9 cellular contexts compared by ENCODE assay signal in genomic region chr19:54388001-54388802, GRCh38. TPM values are rescaled to one million over a fixed set of nuclear protein-coding genes. Genes with fewer than 3 reads are reported as not detected.
DNase-seq lines count a peak whose midpoint lies in the region; ATAC-seq lines count a peak whose summit lies in the region.
"Had no signal": no experiment of that assay in that cellular context is flagged by ENCODE, and none has a peak within 500 bp of the region (broad histone marks: within the 10 kb centered on the region; RNA-seq: fewer than 3 reads in every experiment).

No MANE protein-coding gene starts in this region.

- H3K4me3 ChIP-seq in iPS-20b (ENCODE audit: low read length): peak overlapping the region; percentile 64

- no peaks in the 10 kb centered on the region for H3K36me3 ChIP-seq in iPS-20b (ENCODE audit: insufficient read depth, low read depth, low read length)

- H3K36me3 Mint-ChIP-seq in activated T-cell treated with anti-CD3 and anti-CD28 coated beads, Interleukin-2, amount 50 U/mL, for 4 hours (ENCODE audit: insufficient read depth): no peaks in the 10 kb centered on the region

- peak; percentile 80 to 81 for ATAC-seq in activated T-cell treated with anti-CD3 and anti-CD28 coated beads, Interleukin-2, amount 50 U/mL, for 4 hours
- peak; percentile 60 for ATAC-seq in stimulated activated naive CD8-positive, alpha-beta T cell treated with anti-CD3 and anti-CD28 coated beads, Interleukin-15, Interleukin-2, amounts not matched to agents 100 U/mL and 50 U/mL, for 24 hours
- ATAC-seq in GM19463 (IDR thresholded peaks at IDR 0.05; ENCODE audit: unreplicated experiment) (no peak), HG02938 (IDR thresholded peaks at IDR 0.05; ENCODE audit: unreplicated experiment) (no peak)

- DNase-seq in ELR (ENCODE audit: low read depth) (peak; percentile 4), MV-4-11 (lab: John Stamatoyannopoulos, UW) (peak; percentile 93), H4 (ENCODE audit: low spot score) (no peak)
- DNase-seq in activated T-cell treated with anti-CD3 and anti-CD28 coated beads, Interleukin-2, amount 50 U/mL, for 4 hours: peak; percentile 15
- peak; percentile 37 for DNase-seq in stimulated activated naive CD8-positive, alpha-beta T cell treated with anti-CD3 and anti-CD28 coated beads, Interleukin-15, Interleukin-2, amounts not matched to agents 100 U/mL and 50 U/mL, for 24 hours

- H3K4me1 Mint-ChIP-seq in activated T-cell treated with anti-CD3 and anti-CD28 coated beads, Interleukin-2, amount 50 U/mL, for 4 hours (ENCODE audit: low read depth): peaks cover 44% of the 10 kb centered on the region

- peaks cover 8% of the 10 kb centered on the region; the same call in 1 of the 2 replicates for H3K4me1 ChIP-seq in iPS-20b (ENCODE audit: insufficient read depth, low read length)

- H3K9ac ChIP-seq in iPS-20b (ENCODE audit: low read depth, low read length): no peak overlapping the region

- H3K27me3 Mint-ChIP-seq in activated T-cell treated with anti-CD3 and anti-CD28 coated beads, Interleukin-2, amount 50 U/mL, for 4 hours (ENCODE audit: low read depth): no peaks in the 10 kb centered on the region

- no peak overlapping the region for H3K27ac ChIP-seq in iPS-20b (ENCODE audit: low read length)

- H3K9me3 Mint-ChIP-seq in activated T-cell treated with anti-CD3 and anti-CD28 coated beads, Interleukin-2, amount 50 U/mL, for 4 hours: no peaks in the 10 kb centered on the region

- peak overlapping the region; percentile 83 for H3K4me3 Mint-ChIP-seq in activated T-cell treated with anti-CD3 and anti-CD28 coated beads, Interleukin-2, amount 50 U/mL, for 4 hours

- H3K27me3 ChIP-seq in iPS-20b (ENCODE audit: insufficient read depth, low read length): peaks cover 37% of the 10 kb centered on the region

- no peaks in the 10 kb centered on the region for H3K9me3 ChIP-seq in iPS-20b (ENCODE audit: insufficient read depth, low read depth, low read length)

RNA-seq across cellular contexts. Expression of gene LAIR1, which starts 23.5 kb away (rescaled TPM):
- total RNA-seq in activated T-cell treated with anti-CD3 and anti-CD28 coated beads, Interleukin-2, amount 50 U/mL, for 4 hours: 1 to 10 TPM; 4.7 to 6.1 (median 5.5) TPM
- 0.46 and 1.5 TPM in 2 replicates for total RNA-seq in H4 (2014; rRNA removed; shearing (Covaris generic))
- total RNA-seq: HT1080 had no signal

RNA-seq across cellular contexts. Expression of gene TTYH1, which starts 27.1 kb away (rescaled TPM):
- total RNA-seq in activated T-cell treated with anti-CD3 and anti-CD28 coated beads, Interleukin-2, amount 50 U/mL, for 4 hours: under 1 TPM in 1 of 3 donors, not detected in 2; 0.46 TPM
- not detected in 2 replicates for total RNA-seq in H4 (2014; rRNA removed; shearing (Covaris generic))
- total RNA-seq: HT1080 had no signal

RNA-seq across cellular contexts. Expression of gene LILRA4, which starts 49.2 kb away (rescaled TPM):
- total RNA-seq in activated T-cell treated with anti-CD3 and anti-CD28 coated beads, Interleukin-2, amount 50 U/mL, for 4 hours: not detected
- total RNA-seq in H4 (2014; rRNA removed; shearing (Covaris generic)): not detected in 2 replicates
- total RNA-seq: HT1080 had no signal

Comparison
In these comparisons a context has a peak if more than half of its experiments do, and no peak if none do; other contexts are left out.
1. ATAC-seq: peak in activated T-cell treated with anti-CD3 and anti-CD28 coated beads, Interleukin-2, amount 50 U/mL, for 4 hours (2 of 2) and stimulated activated naive CD8-positive, alpha-beta T cell treated with anti-CD3 and anti-CD28 coated beads, Interleukin-15, Interleukin-2, amounts not matched to agents 100 U/mL and 50 U/mL, for 24 hours (single experiment); none in GM19463 (single experiment) and HG02938 (single experiment).